ENCODE assay signal across 2 cellular contexts in the genomic region with DNA sequence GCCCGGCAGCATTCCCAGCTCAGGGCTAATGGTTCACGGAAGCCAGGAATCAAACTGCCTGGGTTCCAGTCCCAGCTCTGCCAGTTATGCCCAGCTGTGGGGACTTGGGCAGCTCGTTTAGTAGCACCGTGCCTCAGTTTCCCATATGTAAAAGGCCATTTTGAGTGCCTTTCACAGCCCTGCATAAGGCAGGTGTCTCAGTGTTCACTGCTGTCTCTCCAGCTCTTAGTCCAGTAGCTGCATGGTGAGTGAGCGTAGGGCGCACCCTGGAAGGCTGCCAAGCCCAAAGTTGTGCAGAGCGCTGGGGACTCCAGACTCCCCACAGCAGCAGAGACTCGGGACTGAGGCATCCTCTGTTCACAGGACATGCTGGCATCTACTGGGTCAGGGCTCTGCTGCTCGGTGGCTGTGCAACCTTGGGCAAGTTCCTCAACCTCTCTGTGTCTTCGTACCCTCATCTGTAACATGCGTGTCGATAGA.
TF ChIP-seq lines count a peak whose summit lies in the region.

No MANE protein-coding gene starts in this region.

TF ChIP-seq in SK-N-SH, 30 proteins besides CTCF, POLR2A, EP300 and RAD21:
- no peak for TF ChIP-seq CHD2 (IDR thresholded peaks at IDR 0.05; ENCODE audit: low read length, partially characterized antibody)
- TF ChIP-seq POLR2AphosphoS5 (IDR thresholded peaks at IDR 0.05; ENCODE audit: low read depth, low read length): peak; percentile 21
- no peak for TF ChIP-seq TCF12 (IDR thresholded peaks at IDR 0.05)

TF ChIP-seq in SK-N-SH treated with all-trans-retinoic acid at 6 μM for 48 hours, 23 proteins besides CTCF, POLR2A, EP300 and RAD21:
- TF ChIP-seq ESRRG (CRISPR knock-in tag; IDR thresholded peaks at IDR 0.05): no peak
- no peak for TF ChIP-seq BACH2 (CRISPR knock-in tag; IDR thresholded peaks at IDR 0.05; ENCODE audit: borderline replicate concordance)
TF ChIP-seq in SK-N-SH treated with all-trans-retinoic acid at 6 μM for 48 hours: peak in this region for 0.
